24 cellular contexts compared by ENCODE assay signal in the genomic region with DNA sequence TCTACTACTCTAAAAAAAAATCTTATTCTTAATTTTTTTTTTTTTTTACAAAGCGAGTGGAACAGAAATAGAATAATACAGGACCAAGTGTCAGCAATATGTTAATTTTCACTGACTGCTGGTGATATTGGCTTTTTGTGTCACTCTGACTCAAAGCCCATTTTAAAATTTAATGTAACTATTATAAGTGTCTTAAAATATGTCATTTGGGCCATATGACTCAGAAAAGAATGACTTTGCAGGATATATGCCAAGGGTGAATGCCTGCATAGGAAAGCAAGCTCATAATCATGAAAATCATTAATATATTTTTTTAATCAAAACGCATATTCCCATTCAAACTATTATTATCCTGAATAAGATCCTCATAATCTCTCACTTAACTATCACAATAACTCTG.
DNase-seq lines count a peak whose midpoint lies in the region; ATAC-seq and TF ChIP-seq lines count a peak whose summit lies in the region.
"Had no signal": no experiment of that assay in that cellular context is flagged by ENCODE, and none has a peak within 500 bp of the region (broad histone marks: within the 10 kb centered on the region; RNA-seq: fewer than 3 reads in every experiment).

No MANE protein-coding gene starts in this region.

- H3K4me1 Mint-ChIP-seq in HFFc6 (ENCODE audit: low read depth) (peaks cover 26% of the 10 kb centered on the region), chondrocyte (ENCODE audit: low read depth) (no peaks in the 10 kb centered on the region)
- no peaks in the 10 kb centered on the region for H3K4me1 Mint-ChIP-seq in activated CD4-positive, alpha-beta T cell treated with anti-CD3 and anti-CD28 coated beads for 36 hours
- no peaks in the 10 kb centered on the region for H3K4me1 Mint-ChIP-seq in activated naive CD8-positive, alpha-beta T cell treated with anti-CD3 and anti-CD28 coated beads for 36 hours
- H3K4me1 Mint-ChIP-seq: CD14-positive monocyte; CD8-positive, alpha-beta memory T cell; T-cell had no signal

- H3K4me3 ChIP-seq in uterus = no peak overlapping the region
- H3K4me3 ChIP-seq: SJCRH30 had no signal

- no peak overlapping the region for H3K27ac ChIP-seq in uterus
- H3K27ac ChIP-seq: HL-60 had no signal

- H3K9me3 Mint-ChIP-seq in HFFc6 (peaks cover 19% of the 10 kb centered on the region), chondrocyte (ENCODE audit: low read depth) (peaks cover 14% of the 10 kb centered on the region)
- H3K9me3 Mint-ChIP-seq in activated CD4-positive, alpha-beta T cell treated with anti-CD3 and anti-CD28 coated beads for 36 hours (ENCODE audit: low read depth) = peaks cover 6% of the 10 kb centered on the region
- peaks cover 8% of the 10 kb centered on the region for H3K9me3 Mint-ChIP-seq in activated naive CD8-positive, alpha-beta T cell treated with anti-CD3 and anti-CD28 coated beads for 36 hours

- no peaks in the 10 kb centered on the region for H3K36me3 ChIP-seq in uterus
- H3K36me3 ChIP-seq: BE2C, SJCRH30 had no signal

- no peak for TF ChIP-seq POLR2A in uterus (IDR thresholded peaks at IDR 0.05)

- CTCF ChIA-PET in activated CD4-positive, alpha-beta T cell treated with anti-CD3 and anti-CD28 coated beads for 36 hours (lab: Charles Lee) = interaction anchor here (0.6 kb wide), 1 partner anchor 41 kb away, joined by 3 read pairs; no protein-coding TSS in a partner anchor

- H3K4me1 ChIP-seq in uterus = no peaks in the 10 kb centered on the region
- H3K4me1 ChIP-seq: BE2C had no signal

- POLR2A ChIA-PET in activated CD4-positive, alpha-beta T cell treated with anti-CD3 and anti-CD28 coated beads for 36 hours (lab: Charles Lee) = no interaction called here

- no peaks in the 10 kb centered on the region for H3K27me3 ChIP-seq in uterus
- H3K27me3 ChIP-seq: BE2C, SJCRH30 had no signal

- intact Hi-C loops in uterus (cut with DNase I; ENCODE audit: low total_unique reads) = no loop called here
- intact Hi-C loops in activated CD4-positive, alpha-beta T cell treated with anti-CD3 and anti-CD28 coated beads for 36 hours (cut with DNase I, micrococcal nuclease) = no loop called here

- H3K27ac Mint-ChIP-seq in HFFc6 = peak overlapping the region; percentile 36; the same call in 1 of the 2 replicates
- H3K27ac Mint-ChIP-seq in chondrocyte (ENCODE audit: unreplicated experiment) = no peak overlapping the region
- H3K27ac Mint-ChIP-seq in activated CD4-positive, alpha-beta T cell treated with anti-CD3 and anti-CD28 coated beads for 36 hours = no peak overlapping the region
- H3K27ac Mint-ChIP-seq in activated naive CD8-positive, alpha-beta T cell treated with anti-CD3 and anti-CD28 coated beads for 36 hours = no peak overlapping the region
- H3K27ac Mint-ChIP-seq: CD14-positive monocyte; CD8-positive, alpha-beta memory T cell; T-cell had no signal

- no peak for ATAC-seq in activated CD4-positive, alpha-beta T cell treated with anti-CD3 and anti-CD28 coated beads for 36 hours
- ATAC-seq: Right ventricle myocardium inferior, T-cell had no signal

- peak; percentile 27 for DNase-seq in ELR (ENCODE audit: low read depth)
- DNase-seq in HFFc6 = no peak
- peak; percentile 4 for DNase-seq in dermis blood vessel endothelial cell
- no peak for DNase-seq in chondrocyte (ENCODE audit: low spot score)
- no peak for DNase-seq in uterus
- no peak for DNase-seq in activated CD4-positive, alpha-beta T cell treated with anti-CD3 and anti-CD28 coated beads for 36 hours
- DNase-seq in activated naive CD8-positive, alpha-beta T cell treated with anti-CD3 and anti-CD28 coated beads for 36 hours = no peak
- DNase-seq: ACHN; BE2C; CD8-positive, alpha-beta memory T cell; DMS 273 treated with DMSO at 0.1 percent for 48 hours; DND-41; GOT3; Kasumi-1; NCI-H1105 treated with DMSO at 0.1 percent for 48 hours; NCI-H146; NCI-H2107; NCI-H524; NCI-H748 treated with DMSO at 0.1 percent for 48 hours; T-cell had no signal

- TF ChIP-seq CTCF in HFFc6 (IDR thresholded peaks at IDR 0.05) = no peak
- TF ChIP-seq CTCF in chondrocyte (IDR thresholded peaks at IDR 0.05) = no peak
- no peak for TF ChIP-seq CTCF in uterus (IDR thresholded peaks at IDR 0.05)

- H3K36me3 Mint-ChIP-seq in HFFc6 (ENCODE audit: low read depth) = peaks cover 14% of the 10 kb centered on the region
- H3K36me3 Mint-ChIP-seq in chondrocyte (ENCODE audit: low read depth) = peaks cover 1% of the 10 kb centered on the region
- no peaks in the 10 kb centered on the region for H3K36me3 Mint-ChIP-seq in activated CD4-positive, alpha-beta T cell treated with anti-CD3 and anti-CD28 coated beads for 36 hours (ENCODE audit: low read depth)
- no peaks in the 10 kb centered on the region for H3K36me3 Mint-ChIP-seq in activated naive CD8-positive, alpha-beta T cell treated with anti-CD3 and anti-CD28 coated beads for 36 hours
- H3K36me3 Mint-ChIP-seq: CD14-positive monocyte; CD8-positive, alpha-beta memory T cell; T-cell had no signal

- H3K27me3 Mint-ChIP-seq in HFFc6 (ENCODE audit: insufficient read depth) (no peaks in the 10 kb centered on the region), chondrocyte (ENCODE audit: low read depth) (no peaks in the 10 kb centered on the region)
- no peaks in the 10 kb centered on the region for H3K27me3 Mint-ChIP-seq in activated CD4-positive, alpha-beta T cell treated with anti-CD3 and anti-CD28 coated beads for 36 hours
- H3K27me3 Mint-ChIP-seq in activated naive CD8-positive, alpha-beta T cell treated with anti-CD3 and anti-CD28 coated beads for 36 hours = no peaks in the 10 kb centered on the region
- H3K27me3 Mint-ChIP-seq: CD8-positive, alpha-beta memory T cell; T-cell had no signal

- H3K4me3 Mint-ChIP-seq in HFFc6 (no peak overlapping the region), chondrocyte (ENCODE audit: unreplicated experiment) (no peak overlapping the region)
- H3K4me3 Mint-ChIP-seq in activated CD4-positive, alpha-beta T cell treated with anti-CD3 and anti-CD28 coated beads for 36 hours = no peak overlapping the region
- no peak overlapping the region for H3K4me3 Mint-ChIP-seq in activated naive CD8-positive, alpha-beta T cell treated with anti-CD3 and anti-CD28 coated beads for 36 hours
- H3K4me3 Mint-ChIP-seq: CD14-positive monocyte; CD8-positive, alpha-beta memory T cell; T-cell had no signal

- no peaks in the 10 kb centered on the region for H3K9me3 ChIP-seq in uterus
- H3K9me3 ChIP-seq: BE2C had no signal

Comparison
In these comparisons a context has a peak if more than half of its experiments do, and no peak if none do; other contexts are left out.
1. DNase-seq: peak in ELR (single experiment) and dermis blood vessel endothelial cell (single experiment); none in HFFc6 (single experiment), chondrocyte (single experiment), uterus (0 of 2), activated CD4-positive, alpha-beta T cell treated with anti-CD3 and anti-CD28 coated beads for 36 hours (single experiment) and activated naive CD8-positive, alpha-beta T cell treated with anti-CD3 and anti-CD28 coated beads for 36 hours (single experiment).